ENCODE assay signal across 1 cellular context in the genomic region with DNA sequence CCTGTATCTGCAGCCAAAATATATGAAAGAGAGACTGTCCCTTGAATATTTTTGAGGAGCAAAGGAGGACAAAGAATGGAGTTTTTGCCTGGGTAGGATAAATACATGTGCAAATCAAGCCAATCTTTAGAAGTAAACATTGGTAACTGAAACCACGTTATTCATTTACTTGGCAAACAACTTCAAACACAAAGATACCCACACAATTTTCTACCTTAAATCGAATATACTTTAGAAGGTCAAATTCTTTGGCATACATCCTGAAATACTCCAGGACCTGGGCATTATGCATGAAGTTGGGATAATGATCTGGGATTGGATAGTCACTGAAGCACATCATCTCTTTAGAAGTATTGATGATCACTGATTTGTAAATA.
A peak's percentile ranks its signal among the peaks of the same experiment; 100 is the strongest.
TF ChIP-seq lines count a peak whose summit lies in the region.

No MANE protein-coding gene starts in this region.

TF ChIP-seq in HepG2, 621 proteins besides CTCF, POLR2A, EP300 and RAD21 (continued from another document and continues in another):
- TF ChIP-seq NONO (IDR thresholded peaks at IDR 0.05), result no peak
- TF ChIP-seq NONO (CRISPR knock-in tag; conservative IDR thresholded peaks at IDR 0.05), result no peak
- TF ChIP-seq BRF2 (CRISPR knock-in tag; IDR thresholded peaks at IDR 0.05), result no peak
- TF ChIP-seq RFXAP (CRISPR knock-in tag; IDR thresholded peaks at IDR 0.05; ENCODE audit: borderline replicate concordance), result no peak
- no peak for TF ChIP-seq HMGXB4 (CRISPR knock-in tag; IDR thresholded peaks at IDR 0.05; ENCODE audit: borderline replicate concordance in 1 of 2, low read depth in 1 of 2)
- TF ChIP-seq NR3C1 (CRISPR knock-in tag; IDR thresholded peaks at IDR 0.05), result no peak
- TF ChIP-seq ZNF335 (CRISPR knock-in tag; IDR thresholded peaks at IDR 0.05), result no peak
- TF ChIP-seq, protein P1, sequence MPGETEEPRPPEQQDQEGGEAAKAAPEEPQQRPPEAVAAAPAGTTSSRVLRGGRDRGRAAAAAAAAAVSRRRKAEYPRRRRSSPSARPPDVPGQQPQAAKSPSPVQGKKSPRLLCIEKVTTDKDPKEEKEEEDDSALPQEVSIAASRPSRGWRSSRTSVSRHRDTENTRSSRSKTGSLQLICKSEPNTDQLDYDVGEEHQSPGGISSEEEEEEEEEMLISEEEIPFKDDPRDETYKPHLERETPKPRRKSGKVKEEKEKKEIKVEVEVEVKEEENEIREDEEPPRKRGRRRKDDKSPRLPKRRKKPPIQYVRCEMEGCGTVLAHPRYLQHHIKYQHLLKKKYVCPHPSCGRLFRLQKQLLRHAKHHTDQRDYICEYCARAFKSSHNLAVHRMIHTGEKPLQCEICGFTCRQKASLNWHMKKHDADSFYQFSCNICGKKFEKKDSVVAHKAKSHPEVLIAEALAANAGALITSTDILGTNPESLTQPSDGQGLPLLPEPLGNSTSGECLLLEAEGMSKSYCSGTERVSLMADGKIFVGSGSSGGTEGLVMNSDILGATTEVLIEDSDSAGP (CRISPR knock-in tag; IDR thresholded peaks at IDR 0.05; ENCODE audit: borderline replicate concordance), result no peak
- TF ChIP-seq ZC3H13 (CRISPR knock-in tag; IDR thresholded peaks at IDR 0.05), result no peak
- no peak for TF ChIP-seq MTA1 (CRISPR knock-in tag; IDR thresholded peaks at IDR 0.05; ENCODE audit: borderline replicate concordance)
- TF ChIP-seq ZNF180 (CRISPR knock-in tag; IDR thresholded peaks at IDR 0.05; ENCODE audit: borderline replicate concordance, low read depth), result no peak
- no peak for TF ChIP-seq ZFAT (CRISPR knock-in tag; conservative IDR thresholded peaks at IDR 0.05)
- TF ChIP-seq EHMT2 (IDR thresholded peaks at IDR 0.05; ENCODE audit: borderline replicate concordance, low read depth, low read length), result 0 out of 2 replicates have a peak, but pooled peaks have one; percentile 18
- TF ChIP-seq, protein P2, sequence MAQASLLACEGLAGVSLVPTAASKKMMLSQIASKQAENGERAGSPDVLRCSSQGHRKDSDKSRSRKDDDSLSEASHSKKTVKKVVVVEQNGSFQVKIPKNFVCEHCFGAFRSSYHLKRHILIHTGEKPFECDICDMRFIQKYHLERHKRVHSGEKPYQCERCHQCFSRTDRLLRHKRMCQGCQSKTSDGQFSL (CRISPR knock-in tag; IDR thresholded peaks at IDR 0.05), result no peak
- no peak for TF ChIP-seq PHF5A (CRISPR knock-in tag; IDR thresholded peaks at IDR 0.05; ENCODE audit: low read depth, unreplicated experiment)
- TF ChIP-seq PRPF4 (IDR thresholded peaks at IDR 0.05; ENCODE audit: low read depth, low read length, poor library complexity, severe bottlenecking), result no peak
- no peak for TF ChIP-seq USF2 (IDR thresholded peaks at IDR 0.05; ENCODE audit: low read depth, low read length)
- no peak for TF ChIP-seq USF2 (CRISPR knock-in tag; IDR thresholded peaks at IDR 0.05; ENCODE audit: borderline replicate concordance)
- TF ChIP-seq ZSCAN22 (CRISPR knock-in tag; IDR thresholded peaks at IDR 0.05), result no peak
- peak; percentile 90 for TF ChIP-seq ZGPAT (CRISPR knock-in tag; IDR thresholded peaks at IDR 0.05)
- TF ChIP-seq SIX1 (CRISPR knock-in tag; IDR thresholded peaks at IDR 0.05; ENCODE audit: borderline replicate concordance), result peak; percentile 96
- no peak for TF ChIP-seq ZNF552 (CRISPR knock-in tag; IDR thresholded peaks at IDR 0.05; ENCODE audit: borderline replicate concordance)
- no peak for TF ChIP-seq ARNT (IDR thresholded peaks at IDR 0.05)
- TF ChIP-seq, protein P3, sequence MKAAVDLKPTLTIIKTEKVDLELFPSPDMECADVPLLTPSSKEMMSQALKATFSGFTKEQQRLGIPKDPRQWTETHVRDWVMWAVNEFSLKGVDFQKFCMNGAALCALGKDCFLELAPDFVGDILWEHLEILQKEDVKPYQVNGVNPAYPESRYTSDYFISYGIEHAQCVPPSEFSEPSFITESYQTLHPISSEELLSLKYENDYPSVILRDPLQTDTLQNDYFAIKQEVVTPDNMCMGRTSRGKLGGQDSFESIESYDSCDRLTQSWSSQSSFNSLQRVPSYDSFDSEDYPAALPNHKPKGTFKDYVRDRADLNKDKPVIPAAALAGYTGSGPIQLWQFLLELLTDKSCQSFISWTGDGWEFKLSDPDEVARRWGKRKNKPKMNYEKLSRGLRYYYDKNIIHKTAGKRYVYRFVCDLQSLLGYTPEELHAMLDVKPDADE (CRISPR knock-in tag; IDR thresholded peaks at IDR 0.05), result no peak
- no peak for TF ChIP-seq GMEB1 (CRISPR knock-in tag; IDR thresholded peaks at IDR 0.05; ENCODE audit: borderline replicate concordance)
- TF ChIP-seq DNMT1 (CRISPR knock-in tag; IDR thresholded peaks at IDR 0.05), result no peak
- no peak for TF ChIP-seq CBFB (CRISPR knock-in tag; IDR thresholded peaks at IDR 0.05)
- TF ChIP-seq ARID4A (CRISPR knock-in tag; IDR thresholded peaks at IDR 0.05; ENCODE audit: borderline replicate concordance), result no peak
- TF ChIP-seq ZNF367 (CRISPR knock-in tag; IDR thresholded peaks at IDR 0.05; ENCODE audit: borderline replicate concordance), result no peak
- no peak for TF ChIP-seq CSRNP1 (CRISPR knock-in tag; IDR thresholded peaks at IDR 0.05)
- TF ChIP-seq JUN (CRISPR knock-in tag; IDR thresholded peaks at IDR 0.05), result no peak
